ENCODE assay signal across 9 cellular contexts in genomic region chr3:99637381-99638111, GRCh38. TPM values are rescaled to one million over a fixed set of nuclear protein-coding genes. Genes with fewer than 3 reads are reported as not detected.
DNase-seq lines count a peak whose midpoint lies in the region; ATAC-seq and TF ChIP-seq lines count a peak whose summit lies in the region.
"Had no signal": no experiment of that assay in that cellular context is flagged by ENCODE, and none has a peak within 500 bp of the region (broad histone marks: within the 10 kb centered on the region; RNA-seq: fewer than 3 reads in every experiment).

No MANE protein-coding gene starts in this region.

- peaks cover 79% of the 10 kb centered on the region for H3K4me1 Mint-ChIP-seq in HFFc6 (ENCODE audit: low read depth)
- H3K4me1 Mint-ChIP-seq in activated naive CD8-positive, alpha-beta T cell treated with anti-CD3 and anti-CD28 coated beads, Interleukin-2, amount 50 U/mL, for 24 hours: peaks cover 13% of the 10 kb centered on the region

- peak; percentile 53 for ATAC-seq in activated naive CD8-positive, alpha-beta T cell treated with anti-CD3 and anti-CD28 coated beads, Interleukin-2, amount 50 U/mL, for 24 hours
- no peak for ATAC-seq in GM21367 (IDR thresholded peaks at IDR 0.05; ENCODE audit: unreplicated experiment)

- peak overlapping the region; percentile 94 for H3K4me3 Mint-ChIP-seq in HFFc6
- H3K4me3 Mint-ChIP-seq in activated naive CD8-positive, alpha-beta T cell treated with anti-CD3 and anti-CD28 coated beads, Interleukin-2, amount 50 U/mL, for 24 hours: peak overlapping the region; percentile 55

- H3K9me3 Mint-ChIP-seq in HFFc6: no peaks in the 10 kb centered on the region
- no peaks in the 10 kb centered on the region for H3K9me3 Mint-ChIP-seq in activated naive CD8-positive, alpha-beta T cell treated with anti-CD3 and anti-CD28 coated beads, Interleukin-2, amount 50 U/mL, for 24 hours

- H3K4me3 ChIP-seq in iPS-18a (ENCODE audit: low read length) (peak overlapping the region; percentile 79), skeletal muscle tissue (ENCODE audit: low read length in 3 of 3) (peak overlapping the region; percentile 51 to 75 (median 64))

- no peaks in the 10 kb centered on the region for H3K36me3 Mint-ChIP-seq in HFFc6 (ENCODE audit: low read depth)
- no peaks in the 10 kb centered on the region for H3K36me3 Mint-ChIP-seq in activated naive CD8-positive, alpha-beta T cell treated with anti-CD3 and anti-CD28 coated beads, Interleukin-2, amount 50 U/mL, for 24 hours (ENCODE audit: low read depth)

- peak overlapping the region; percentile 14 for H3K9ac ChIP-seq in iPS-18a (ENCODE audit: low read length)
- H3K9ac ChIP-seq in skeletal muscle tissue (ENCODE audit: low read depth in 1 of 3, low read length in 3 of 3): peak overlapping the region; percentile 57 to 71 (median 63)

- H3K27me3 Mint-ChIP-seq in HFFc6 (ENCODE audit: insufficient read depth): peaks cover 3% of the 10 kb centered on the region
- peaks cover 68% of the 10 kb centered on the region for H3K27me3 Mint-ChIP-seq in activated naive CD8-positive, alpha-beta T cell treated with anti-CD3 and anti-CD28 coated beads, Interleukin-2, amount 50 U/mL, for 24 hours

- H3K4me1 ChIP-seq in iPS-18a (ENCODE audit: control insufficient read depth, low read depth, low read length): peaks cover 34% of the 10 kb centered on the region
- peaks cover 9 to 14% (median 10%) of the 10 kb centered on the region in 3 donors for H3K4me1 ChIP-seq in skeletal muscle tissue (ENCODE audit: control insufficient read depth in 3 of 3, insufficient read depth in 3 of 3, low read length in 3 of 3)

- DNase-seq in HFFc6 (peak; percentile 78), T1000 (lab: John Stamatoyannopoulos, UW) (no peak), NCI-H748 (lab: John Stamatoyannopoulos, UW; ENCODE audit: unreplicated experiment) (no peak)
- DNase-seq in activated naive CD8-positive, alpha-beta T cell treated with anti-CD3 and anti-CD28 coated beads, Interleukin-2, amount 50 U/mL, for 24 hours: no peak
- no peak for DNase-seq in activated CD4-positive, CD25-positive, alpha-beta regulatory T cell treated with anti-CD3 and anti-CD28 coated beads, Interleukin-2, amount 50 U/mL, for 72 hours

- peak overlapping the region; percentile 98 for H3K27ac Mint-ChIP-seq in HFFc6
- no peak overlapping the region for H3K27ac Mint-ChIP-seq in activated naive CD8-positive, alpha-beta T cell treated with anti-CD3 and anti-CD28 coated beads, Interleukin-2, amount 50 U/mL, for 24 hours

- TF ChIP-seq CTCF in HFFc6 (IDR thresholded peaks at IDR 0.05): no peak; the same call in 1 of the 2 replicates

- H3K27me3 ChIP-seq in iPS-18a (ENCODE audit: control insufficient read depth, insufficient read depth, low read length) (peaks cover 64% of the 10 kb centered on the region), skeletal muscle tissue (ENCODE audit: control insufficient read depth in 3 of 3, insufficient read depth in 3 of 3, low read length in 3 of 3) (peaks cover 17 to 38% (median 31%) of the 10 kb centered on the region in 3 donors)

- H3K36me3 ChIP-seq in iPS-18a (ENCODE audit: control insufficient read depth, low read depth, low read length) (no peaks in the 10 kb centered on the region), skeletal muscle tissue (ENCODE audit: control insufficient read depth in 3 of 3, insufficient read depth in 3 of 3, low read length in 3 of 3) (no peaks in the 10 kb centered on the region)

- H3K27ac ChIP-seq in iPS-18a (ENCODE audit: low read length): no peak overlapping the region
- H3K27ac ChIP-seq in skeletal muscle tissue (ENCODE audit: low read depth, low read length): peak overlapping the region; percentile 42

- no peaks in the 10 kb centered on the region for H3K9me3 ChIP-seq in iPS-18a (ENCODE audit: control insufficient read depth, low read depth, low read length)
- H3K9me3 ChIP-seq in skeletal muscle tissue (ENCODE audit: control insufficient read depth in 3 of 3, low read length in 3 of 3): no peaks in the 10 kb centered on the region

RNA-seq across cellular contexts. Expression of gene COL8A1, which starts 0.8 kb away (rescaled TPM):
- total RNA-seq in HFFc6 (2021; fragmentation: NEBNext Ultra II Directional; extraction: Animal tissue kit (Norgen Biotek cat#: 25700)): 10 to 100 TPM; 27.3 to 88.7 (median 30.1) TPM
- 1.6 TPM for total RNA-seq in skeletal muscle tissue
- total RNA-seq: SK-MEL-5 had no signal

Comparison
In these comparisons a context has a peak if more than half of its experiments do, and no peak if none do; other contexts are left out.
1. RNA of gene COL8A1, which starts 0.8 kb away (total RNA-seq): 27.3 to 88.7 TPM in HFFc6; 1.6 TPM in skeletal muscle tissue (single experiment); every median in the first group is over 10 times any median in the second.